1 cellular context compared by ENCODE assay signal in genomic region chr7:137989127-137989526, GRCh38.
TF ChIP-seq lines count a peak whose summit lies in the region.

No MANE protein-coding gene starts in this region.

TF ChIP-seq in K562, 482 proteins besides CTCF, POLR2A, EP300 and RAD21:
- TF ChIP-seq PRDM10 (IDR thresholded peaks at IDR 0.05; ENCODE audit: partially characterized antibody), result peak; percentile 82
- peak; percentile 37; the same call in 1 of the 2 replicates for TF ChIP-seq ZBTB33 (CRISPR knock-in tag; IDR thresholded peaks at IDR 0.05)
- TF ChIP-seq XRCC4 (IDR thresholded peaks at IDR 0.05; ENCODE audit: extremely low read depth, insufficient read depth, insufficient read length), result no peak
- 0 out of 2 replicates have a peak, but pooled peaks have one; percentile 33 for TF ChIP-seq ZNF512 (tag; IDR thresholded peaks at IDR 0.05)
- 0 out of 2 replicates have a peak, but pooled peaks have one; percentile 16 for TF ChIP-seq ETS1 (conservative IDR thresholded peaks at IDR 0.05; ENCODE audit: control insufficient read depth, low read depth, low read length)
TF ChIP-seq in K562: peak in this region for 4.
